In genomic region chr1:60906039-60906438, GRCh38 we compare ENCODE assay signal across 20 cellular contexts.
DNase-seq lines count a peak whose midpoint lies in the region; ATAC-seq and TF ChIP-seq lines count a peak whose summit lies in the region.
"Had no signal": no experiment of that assay in that cellular context is flagged by ENCODE, and none has a peak within 500 bp of the region (broad histone marks: within the 10 kb centered on the region; RNA-seq: fewer than 3 reads in every experiment).

No MANE protein-coding gene starts in this region.

- no peak for DNase-seq in H9
- DNase-seq in WTC11 (ENCODE audit: low spot score): no peak
- DNase-seq in iPS DF 4.7 (ENCODE audit: extremely low read depth, low spot score): peak; percentile 44
- no peak for DNase-seq in gastrocnemius medialis
- no peak for DNase-seq in NCI-H2081 treated with DMSO at 0.1 percent for 48 hours (lab: John Stamatoyannopoulos, UW)
- DNase-seq in activated CD4-positive, alpha-beta T cell treated with anti-CD3 and anti-CD28 coated beads for 1 hour: no peak
- DNase-seq in chondrocyte (ENCODE audit: low spot score): no peak
- DNase-seq: Calu3, DMS79 treated with DMSO at 0.1 percent for 48 hours, GF-D8, GOT3, Karpas-422, NCI-H1105, NCI-H146, NCI-H1930, NCI-H526 treated with DMSO at 0.1 percent for 48 hours, SHP77 had no signal

- H2BK120ac ChIP-seq in H9 (ENCODE audit: low read depth, low read length, poor library complexity, severe bottlenecking): no peak overlapping the region

- H3K27ac ChIP-seq in H9 (ENCODE audit: insufficient read length, low read depth, low read length) (peak overlapping the region; percentile 24), gastrocnemius medialis (peak overlapping the region; percentile 87 to 90 (median 88))
- H3K27ac ChIP-seq: RWPE1 had no signal

- no peaks in the 10 kb centered on the region for H3K27me3 ChIP-seq in H9 (ENCODE audit: insufficient read depth, low read length)
- H3K27me3 ChIP-seq in gastrocnemius medialis: no peaks in the 10 kb centered on the region

- H3K9ac ChIP-seq in H9 (ENCODE audit: extremely low read depth, insufficient read length, low read length): no peak overlapping the region

- no peaks in the 10 kb centered on the region for H3K23me2 ChIP-seq in H9 (ENCODE audit: insufficient read length, low read depth, low read length, poor library complexity, severe bottlenecking)

- no peak overlapping the region for H4K5ac ChIP-seq in H9 (ENCODE audit: insufficient read length, low read depth, low read length)

- H3K56ac ChIP-seq in H9 (ENCODE audit: insufficient read length, low read depth, low read length): no peak overlapping the region

- peaks cover 2% of the 10 kb centered on the region; the same call in 1 of the 2 replicates for H3K27me3 Mint-ChIP-seq in H9 (ENCODE audit: low read depth)
- no peaks in the 10 kb centered on the region; the same call in 1 of the 2 replicates for H3K27me3 Mint-ChIP-seq in WTC11 (ENCODE audit: low read depth)
- H3K27me3 Mint-ChIP-seq in chondrocyte (ENCODE audit: low read depth): no peaks in the 10 kb centered on the region

- H3K36me3 Mint-ChIP-seq in H9 (ENCODE audit: insufficient read depth in 1 of 3, low read depth in 3 of 3) (peaks cover 0 to 6% (median 3%) of the 10 kb centered on the region in 3 experiments; a peak in 3 of 7 replicates), WTC11 (no peaks in the 10 kb centered on the region), chondrocyte (ENCODE audit: low read depth) (no peaks in the 10 kb centered on the region)

- H4K20me1 ChIP-seq in H9 (ENCODE audit: control insufficient read depth, insufficient read depth, insufficient read length): no peaks in the 10 kb centered on the region

- H3K4me3 ChIP-seq in gastrocnemius medialis: no peak overlapping the region

- intact Hi-C loops in gastrocnemius medialis (cut with DNase I; ENCODE audit: low total_unique reads): no loop called here

- H2BK20ac ChIP-seq in H9 (ENCODE audit: low read depth, low read length, poor library complexity, severe bottlenecking): no peak overlapping the region

- WGBS in H9 (ENCODE audit: extremely low coverage, insufficient read length, low lambda C conversion rate): no CpG with 5 or more reads among the region's 2 CpGs

- in situ Hi-C loops in gastrocnemius medialis (cut with MboI; ENCODE audit: low sequenced_read_pairs in 4 of 4): no loop called here

- no peaks in the 10 kb centered on the region for H3K79me1 ChIP-seq in H9 (ENCODE audit: insufficient read depth, low read depth, low read length, poor library complexity, severe bottlenecking)

- H3K9me3 Mint-ChIP-seq in H9 (peaks cover 0 to 3% of the 10 kb centered on the region in 2 experiments; a peak in 1 of 5 replicates), WTC11 (peaks cover 5% of the 10 kb centered on the region), chondrocyte (ENCODE audit: low read depth) (no peaks in the 10 kb centered on the region)

- no peak overlapping the region for H2BK12ac ChIP-seq in H9 (ENCODE audit: insufficient read length, low read depth, low read length)

- peak overlapping the region in 2 of 3 experiments; percentile 78 to 84; a peak in 5 of 7 replicates for H3K27ac Mint-ChIP-seq in H9
- H3K27ac Mint-ChIP-seq in WTC11: peak overlapping the region; percentile 29
- H3K27ac Mint-ChIP-seq in chondrocyte (ENCODE audit: unreplicated experiment): no peak overlapping the region

- H3K79me2 ChIP-seq in H9 (ENCODE audit: insufficient read depth, low read length): no peaks in the 10 kb centered on the region

- no peak overlapping the region for H3T11ph ChIP-seq in H9 (ENCODE audit: low read length)

- TF ChIP-seq CTCF in H9 (conservative IDR thresholded peaks at IDR 0.05) (no peak), WTC11 (IDR thresholded peaks at IDR 0.05) (no peak), gastrocnemius medialis (IDR thresholded peaks at IDR 0.05 in 4 of 5, conservative IDR thresholded peaks at IDR 0.05 in 1 of 5) (no peak), chondrocyte (IDR thresholded peaks at IDR 0.05) (no peak)

- no peak overlapping the region for H3K18ac ChIP-seq in H9 (ENCODE audit: insufficient read length, low read depth, low read length)

- CTCF ChIA-PET in WTC11 (lab: Charles Lee): interaction anchor here (0.7 to 1.3 kb wide), 2 partner anchors 57 to 137 kb away, joined by 3 to 4 read pairs; no protein-coding TSS in a partner anchor

- H3K14ac ChIP-seq in H9 (ENCODE audit: insufficient read depth, low read length): no peak overlapping the region

- no peak overlapping the region for H4K91ac ChIP-seq in H9 (ENCODE audit: insufficient read length, low read depth, low read length)

- peaks cover 8% of the 10 kb centered on the region; the same call in 1 of the 2 replicates for H3K4me1 ChIP-seq in H9 (ENCODE audit: insufficient read depth, low read length)
- peaks cover 42 to 51% of the 10 kb centered on the region in 2 donors for H3K4me1 ChIP-seq in gastrocnemius medialis

- no peak overlapping the region for H2BK5ac ChIP-seq in H9 (ENCODE audit: insufficient read length, low read length)

- no peaks in the 10 kb centered on the region for H3K9me3 ChIP-seq in H9 (ENCODE audit: control insufficient read depth, low read depth, low read length)
- no peaks in the 10 kb centered on the region for H3K9me3 ChIP-seq in gastrocnemius medialis

- no peak overlapping the region for H2BK15ac ChIP-seq in H9 (ENCODE audit: low read depth, low read length)

- no peak overlapping the region for H2AK5ac ChIP-seq in H9 (ENCODE audit: insufficient read length, low read length)

- no peak overlapping the region for H3K23ac ChIP-seq in H9 (ENCODE audit: insufficient read length, low read depth, low read length)

- no peak overlapping the region for H2AFZ ChIP-seq in H9 (ENCODE audit: low read length)

- TF ChIP-seq POLR2A in gastrocnemius medialis (IDR thresholded peaks at IDR 0.05): no peak

- H3K4me1 Mint-ChIP-seq in H9 (peaks cover 33 to 41% of the 10 kb centered on the region in 2 experiments), WTC11 (peaks cover 46% of the 10 kb centered on the region), chondrocyte (ENCODE audit: low read depth) (peaks cover 31% of the 10 kb centered on the region)

- peak; percentile 85 for ATAC-seq in WTC11
- no peak for ATAC-seq in gastrocnemius medialis
- ATAC-seq: HCT116, Panc1 had no signal

- H3K4ac ChIP-seq in H9 (ENCODE audit: low read depth, low read length): no peak overlapping the region

- no peak overlapping the region for H4K8ac ChIP-seq in H9 (replicated peaks; ENCODE audit: insufficient read length, low read depth, low read length)

- no peaks in the 10 kb centered on the region for H3K36me3 ChIP-seq in gastrocnemius medialis

- no peak overlapping the region for H3K4me2 ChIP-seq in H9 (ENCODE audit: insufficient read depth, insufficient read length, low read length)

- POLR2A ChIA-PET in WTC11 (lab: Charles Lee): interaction anchor here (0.7 kb wide), 1 partner anchor 114 kb away, joined by 4 read pairs; no protein-coding TSS in a partner anchor

- H3K4me3 Mint-ChIP-seq in H9 (no peak overlapping the region), WTC11 (no peak overlapping the region), chondrocyte (ENCODE audit: unreplicated experiment) (no peak overlapping the region)

TF ChIP-seq in WTC11, 78 proteins besides CTCF, POLR2A, EP300 and RAD21:
- no peak for TF ChIP-seq PRRX2 (CRISPR knock-in tag; IDR thresholded peaks at IDR 0.05)
- TF ChIP-seq NFATC4 (CRISPR knock-in tag; IDR thresholded peaks at IDR 0.05): no peak
